Comparison of ENCODE assay signal across 8 cellular contexts in the genomic region with DNA sequence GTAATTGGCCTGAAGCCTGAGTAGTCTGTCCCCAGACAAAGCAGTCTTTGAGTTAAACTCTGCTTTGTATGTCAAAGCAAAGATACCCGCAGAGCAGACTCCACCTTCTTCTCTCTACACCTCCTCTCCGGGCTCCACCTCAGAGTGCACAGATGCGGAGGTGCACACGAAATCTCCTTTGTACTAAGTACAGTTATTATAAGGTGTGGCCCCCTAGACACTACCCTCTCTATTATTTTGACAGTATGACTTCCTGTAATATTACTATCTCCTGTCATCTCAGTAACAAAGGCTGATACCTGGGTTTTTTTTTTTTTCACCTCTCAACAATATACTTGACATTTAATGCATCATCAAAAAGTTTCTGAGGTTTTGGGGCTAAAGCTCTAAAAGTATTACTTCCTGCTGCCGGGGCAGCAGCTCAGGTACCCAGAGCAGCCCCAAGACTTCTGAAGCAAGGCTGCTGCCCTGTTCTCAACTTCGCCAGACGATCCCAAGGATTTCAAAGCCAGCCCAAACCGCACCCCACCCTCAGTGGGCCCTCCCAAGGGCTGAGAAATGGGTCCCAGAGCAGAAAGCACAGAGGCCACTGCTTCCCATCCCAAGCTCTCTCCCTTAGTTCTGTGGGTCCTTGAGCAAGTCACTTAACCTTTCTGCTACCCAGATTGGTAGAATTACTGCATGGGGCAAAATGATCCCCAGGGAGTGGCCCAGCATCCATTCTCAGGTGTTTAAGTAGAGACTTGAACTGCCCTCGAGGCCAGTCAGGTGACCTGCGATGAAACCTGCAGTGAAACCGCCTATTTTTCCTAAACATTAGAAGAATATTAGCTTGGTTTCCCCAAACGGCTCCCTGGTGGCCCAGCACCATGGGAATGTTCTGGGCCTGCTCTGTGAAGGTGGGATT.
A peak's percentile ranks its signal among the peaks of the same experiment; 100 is the strongest.
DNase-seq lines count a peak whose midpoint lies in the region; ATAC-seq and TF ChIP-seq lines count a peak whose summit lies in the region.

No MANE protein-coding gene starts in this region.

- no peak overlapping the region for H2BK12ac ChIP-seq in trophoblast cell (ENCODE audit: low read length)

- no peak overlapping the region for H4K91ac ChIP-seq in trophoblast cell (ENCODE audit: low read depth, low read length)

- H3K9ac ChIP-seq in trophoblast cell (ENCODE audit: low read length), result no peak overlapping the region

- H3K4me2 ChIP-seq in OCI-LY7 (ENCODE audit: low read length) (peak overlapping the region; percentile 84), trophoblast cell (ENCODE audit: low read length) (no peak overlapping the region)

- no CpG with 5 or more reads among the region's 12 CpGs for WGBS in trophoblast cell (ENCODE audit: extremely low coverage, insufficient coverage, insufficient read length)

- H3K27ac ChIP-seq in OCI-LY7 (ENCODE audit: low read depth, low read length, poor library complexity, severe bottlenecking) (peak overlapping the region; percentile 42), trophoblast cell (ENCODE audit: low read depth, low read length) (no peak overlapping the region)

- H3K79me1 ChIP-seq in trophoblast cell (ENCODE audit: low read length), result no peaks in the 10 kb centered on the region

- BruUV-seq in OCI-LY7 (replicated peaks; lab: Mats Ljungman, UMichigan), result no TSS peak

- H3K4ac ChIP-seq in trophoblast cell (ENCODE audit: low read depth, low read length), result no peak overlapping the region

- H3K23ac ChIP-seq in trophoblast cell (ENCODE audit: low read length), result no peak overlapping the region

- peaks cover 9% of the 10 kb centered on the region for H3K36me3 ChIP-seq in OCI-LY7 (ENCODE audit: insufficient read depth, low read length)
- no peaks in the 10 kb centered on the region for H3K36me3 ChIP-seq in trophoblast cell (ENCODE audit: control insufficient read depth in 1 of 2, insufficient read depth in 2 of 2, low read length in 2 of 2)

- H3K79me2 ChIP-seq in OCI-LY7 (ENCODE audit: insufficient read depth, low read depth, low read length) (peaks cover 10% of the 10 kb centered on the region; the same call in 1 of the 2 replicates), trophoblast cell (ENCODE audit: control insufficient read depth, insufficient read depth, low read length, poor library complexity) (no peaks in the 10 kb centered on the region)

- H3K18ac ChIP-seq in trophoblast cell (ENCODE audit: low read length), result no peak overlapping the region

- H2AFZ ChIP-seq in OCI-LY7 (ENCODE audit: low read length) (peak overlapping the region; percentile 67; the same call in 1 of the 2 replicates), trophoblast cell (ENCODE audit: insufficient read depth, low read length, poor library complexity) (no peak overlapping the region)

- CTCF ChIA-PET in OCI-LY7 (lab: Charles Lee; ENCODE audit: unreplicated experiment), result interaction anchor here (0.6 kb wide), 1 partner anchor 24 kb away, joined by 3 read pairs; no protein-coding TSS in a partner anchor

- H3K27me3 ChIP-seq in trophoblast cell (ENCODE audit: insufficient read depth, low read length), result no peaks in the 10 kb centered on the region

- H3K4me1 ChIP-seq in OCI-LY7 (ENCODE audit: insufficient read depth, low read length, poor library complexity, severe bottlenecking) (peaks cover 70% of the 10 kb centered on the region), trophoblast cell (ENCODE audit: control insufficient read depth in 1 of 2, insufficient read depth in 2 of 2, low read length in 2 of 2) (peaks cover 0 to 2% of the 10 kb centered on the region in 2 experiments)

- H4K20me1 ChIP-seq in OCI-LY7 (ENCODE audit: insufficient read depth, low read length), result no peaks in the 10 kb centered on the region

- no peak overlapping the region for H2BK5ac ChIP-seq in trophoblast cell (ENCODE audit: low read depth, low read length, poor library complexity)

- ATAC-seq in GM18498 (IDR thresholded peaks at IDR 0.05; ENCODE audit: unreplicated experiment) (peak; percentile 65), HG03342 (IDR thresholded peaks at IDR 0.05; ENCODE audit: unreplicated experiment) (no peak), HG02571 (IDR thresholded peaks at IDR 0.05; ENCODE audit: unreplicated experiment) (no peak)

- TF ChIP-seq CTCF in OCI-LY7 (conservative IDR thresholded peaks at IDR 0.05; ENCODE audit: low read length), result no peak

- no peaks in the 10 kb centered on the region for H3K9me2 ChIP-seq in OCI-LY7 (ENCODE audit: insufficient read depth, low read length)

- no peak overlapping the region for H3K14ac ChIP-seq in trophoblast cell (ENCODE audit: low read length)

- POLR2A ChIA-PET in OCI-LY7 (lab: Charles Lee), result interaction anchor here (0.6 to 2.2 kb wide), 8 partner anchors 9 to 106 kb away, joined by 3 to 7 read pairs (median 4); no protein-coding TSS in a partner anchor

- no peak overlapping the region for H4K12ac ChIP-seq in trophoblast cell (ENCODE audit: low read depth, low read length)

- DNase-seq in OCI-LY7 (ENCODE audit: low spot score), result peak; percentile 57
- DNase-seq in activated T-helper 9 cell treated with anti-CD3 and anti-CD28 coated beads, Interleukin-2, amount 50 U/mL, for 16 hours (ENCODE audit: low read depth), result peak; percentile 47
- DNase-seq in stimulated activated CD4-positive, alpha-beta T cell treated with anti-CD3 and anti-CD28 coated beads, Interleukin-1b, Interleukin-23, amount 100 ng/mL, for 24 hours (ENCODE audit: low read depth in 4 of 4, low spot score in 1 of 4), result peak in 3 of 4 experiments; percentile 39 to 45 (median 41)
- no peak for DNase-seq in trophoblast cell
- no peak for DNase-seq in NCI-H2227 treated with DMSO at 0.1 percent for 48 hours (lab: John Stamatoyannopoulos, UW)

- H3K9me3 ChIP-seq in OCI-LY7 (ENCODE audit: low read length) (peaks cover 10% of the 10 kb centered on the region; the same call in 1 of the 2 replicates), trophoblast cell (ENCODE audit: insufficient read depth, low read depth, low read length) (no peaks in the 10 kb centered on the region)

- no peak overlapping the region for H2AK5ac ChIP-seq in trophoblast cell (ENCODE audit: low read length)

- no peak overlapping the region for H4K8ac ChIP-seq in trophoblast cell (ENCODE audit: low read depth, low read length)

- H2BK120ac ChIP-seq in trophoblast cell (ENCODE audit: insufficient read depth, low read length, poor library complexity), result no peak overlapping the region

- intact Hi-C loops in OCI-LY7 (cut with micrococcal nuclease; ENCODE audit: unreplicated experiment), result no loop called here

- peak overlapping the region; percentile 11 for H3K4me3 ChIP-seq in OCI-LY7 (ENCODE audit: low read depth, low read length, poor library complexity, severe bottlenecking)
- H3K4me3 ChIP-seq in trophoblast cell (ENCODE audit: low read depth, low read length), result no peak overlapping the region

Comparison
In these comparisons a context has a peak if more than half of its experiments do, and no peak if none do; other contexts are left out.
1. DNase-seq: peak in OCI-LY7 (single experiment), activated T-helper 9 cell treated with anti-CD3 and anti-CD28 coated beads, Interleukin-2, amount 50 U/mL, for 16 hours (single experiment) and stimulated activated CD4-positive, alpha-beta T cell treated with anti-CD3 and anti-CD28 coated beads, Interleukin-1b, Interleukin-23, amount 100 ng/mL, for 24 hours (3 of 4); none in trophoblast cell (0 of 2) and NCI-H2227 treated with DMSO at 0.1 percent for 48 hours (single experiment).